Comparison of ENCODE assay signal across 20 cellular contexts in genomic region chr12:19994970-19995369, GRCh38.
A peak's percentile ranks its signal among the peaks of the same experiment; 100 is the strongest.
DNase-seq lines count a peak whose midpoint lies in the region; ATAC-seq and TF ChIP-seq lines count a peak whose summit lies in the region.
"Had no signal": no experiment of that assay in that cellular context is flagged by ENCODE, and none has a peak within 500 bp of the region (broad histone marks: within the 10 kb centered on the region; RNA-seq: fewer than 3 reads in every experiment).

No MANE protein-coding gene starts in this region.

- H3K4me3 Mint-ChIP-seq in brain: no peak overlapping the region
- no peak overlapping the region for H3K4me3 Mint-ChIP-seq in activated naive CD4-positive, alpha-beta T cell treated with anti-CD3 and anti-CD28 coated beads, Interleukin-2, amount 10 ng/mL, durations not matched to agents 7 days and 5 days
- no peak overlapping the region for H3K4me3 Mint-ChIP-seq in naive thymus-derived CD4-positive, alpha-beta T cell
- no peak overlapping the region for H3K4me3 Mint-ChIP-seq in T-helper 2 cell treated with Interferon-gamma antibody and Interleukin-4, amounts not matched to agents 5 μg/mL and 100 μg/mL, for 36 hours
- H3K4me3 Mint-ChIP-seq: CD4-positive, alpha-beta T cell; memory B cell had no signal

- H3K9me3 Mint-ChIP-seq in brain: peaks cover 0 to 9% (median 2%) of the 10 kb centered on the region in 5 experiments
- H3K9me3 Mint-ChIP-seq in activated naive CD4-positive, alpha-beta T cell treated with anti-CD3 and anti-CD28 coated beads, Interleukin-2, amount 10 ng/mL, durations not matched to agents 7 days and 5 days: no peaks in the 10 kb centered on the region
- H3K9me3 Mint-ChIP-seq in naive thymus-derived CD4-positive, alpha-beta T cell: peaks cover 0 to 6% (median 1%) of the 10 kb centered on the region in 11 donors
- peaks cover 3% of the 10 kb centered on the region for H3K9me3 Mint-ChIP-seq in T-helper 2 cell treated with Interferon-gamma antibody and Interleukin-4, amounts not matched to agents 5 μg/mL and 100 μg/mL, for 36 hours

- H3K36me3 Mint-ChIP-seq in brain: no peaks in the 10 kb centered on the region
- no peaks in the 10 kb centered on the region for H3K36me3 Mint-ChIP-seq in activated naive CD4-positive, alpha-beta T cell treated with anti-CD3 and anti-CD28 coated beads, Interleukin-2, amount 10 ng/mL, durations not matched to agents 7 days and 5 days
- peaks cover 0 to 3% (median 0%) of the 10 kb centered on the region in 5 donors for H3K36me3 Mint-ChIP-seq in naive thymus-derived CD4-positive, alpha-beta T cell
- no peaks in the 10 kb centered on the region for H3K36me3 Mint-ChIP-seq in T-helper 2 cell treated with Interferon-gamma antibody and Interleukin-4, amounts not matched to agents 5 μg/mL and 100 μg/mL, for 36 hours (ENCODE audit: low read depth)
- H3K36me3 Mint-ChIP-seq: memory B cell had no signal

- intact Hi-C loops in HCT116 (cut with micrococcal nuclease) (loop anchor here (10.0 kb wide), 1 partner anchor 370 kb away; the partner anchor contains the start of gene PDE3A), right lobe of liver (cut with DNase I) (no loop called here)
- intact Hi-C loops in naive thymus-derived CD4-positive, alpha-beta T cell (cut with micrococcal nuclease): no loop called here

- TF ChIP-seq RAD21 in HCT116 (IDR thresholded peaks at IDR 0.05; ENCODE audit: low read depth): peak; percentile 19; the same call in 1 of the 2 replicates

- no TSS peak for BruUV-seq in HCT116 (replicated peaks; lab: Mats Ljungman, UMichigan)

- DNase-seq in AG04450 (ENCODE audit: low read depth, low spot score): no peak
- no peak for DNase-seq in HCT116 (ENCODE audit: low read depth, low spot score)
- DNase-seq in right lobe of liver: no peak
- no peak for DNase-seq in activated naive CD4-positive, alpha-beta T cell treated with anti-CD3 and anti-CD28 coated beads, Interleukin-2, amount 10 ng/mL, durations not matched to agents 7 days and 5 days
- no peak for DNase-seq in naive thymus-derived CD4-positive, alpha-beta T cell
- no peak for DNase-seq in activated CD4-positive, CD25-positive, alpha-beta regulatory T cell (lab: John Stamatoyannopoulos, UW)
- no peak for DNase-seq in T-helper 2 cell treated with Interferon-gamma antibody and Interleukin-4, amounts not matched to agents 5 μg/mL and 100 μg/mL, for 36 hours (ENCODE audit: low spot score)
- DNase-seq: activated CD4-positive, CD25-positive, alpha-beta regulatory T cell treated with anti-CD3 and anti-CD28 coated beads, Interleukin-2, amount 50 U/mL, for 72 hours; activated naive CD4-positive, alpha-beta T cell; CD4-positive, alpha-beta T cell; effector CD8-positive, alpha-beta T cell; EL; Kasumi-1; NCI-H1930; NCI-H510A treated with DMSO at 0.1 percent for 48 hours; sigmoid colon; stimulated activated CD4-positive, alpha-beta T cell treated with anti-CD3 and anti-CD28 coated beads, Interleukin-4, amount 100 ng/mL, for 24 hours had no signal

- H3K4me1 Mint-ChIP-seq in brain: peaks cover 16% of the 10 kb centered on the region
- H3K4me1 Mint-ChIP-seq in activated naive CD4-positive, alpha-beta T cell treated with anti-CD3 and anti-CD28 coated beads, Interleukin-2, amount 10 ng/mL, durations not matched to agents 7 days and 5 days: no peaks in the 10 kb centered on the region
- H3K4me1 Mint-ChIP-seq in naive thymus-derived CD4-positive, alpha-beta T cell: no peaks in the 10 kb centered on the region
- no peaks in the 10 kb centered on the region for H3K4me1 Mint-ChIP-seq in T-helper 2 cell treated with Interferon-gamma antibody and Interleukin-4, amounts not matched to agents 5 μg/mL and 100 μg/mL, for 36 hours (ENCODE audit: low read depth)
- H3K4me1 Mint-ChIP-seq: memory B cell had no signal

- H3K4me2 ChIP-seq in HCT116 (ENCODE audit: low read length): no peak overlapping the region

- H3K27ac Mint-ChIP-seq in brain: no peak overlapping the region
- H3K27ac Mint-ChIP-seq in activated naive CD4-positive, alpha-beta T cell treated with anti-CD3 and anti-CD28 coated beads, Interleukin-2, amount 10 ng/mL, durations not matched to agents 7 days and 5 days: no peak overlapping the region
- no peak overlapping the region for H3K27ac Mint-ChIP-seq in naive thymus-derived CD4-positive, alpha-beta T cell
- H3K27ac Mint-ChIP-seq in T-helper 2 cell treated with Interferon-gamma antibody and Interleukin-4, amounts not matched to agents 5 μg/mL and 100 μg/mL, for 36 hours: no peak overlapping the region
- H3K27ac Mint-ChIP-seq: CD4-positive, alpha-beta T cell; memory B cell had no signal

- H2AFZ ChIP-seq in HCT116 (ENCODE audit: low read depth, low read length, poor library complexity, severe bottlenecking): no peak overlapping the region

- ATAC-seq in HCT116 (no peak), right lobe of liver (no peak)
- ATAC-seq in naive thymus-derived CD4-positive, alpha-beta T cell: no peak

- H3K4me3 ChIP-seq in AG04450 (ENCODE audit: low read depth, low read length): no peak overlapping the region
- no peak overlapping the region for H3K4me3 ChIP-seq in HCT116 (replicated peaks in 1 of 2; ENCODE audit: low read depth in 1 of 2, low read length in 2 of 2)
- H3K4me3 ChIP-seq in right lobe of liver: no peak overlapping the region
- H3K4me3 ChIP-seq in naive thymus-derived CD4-positive, alpha-beta T cell (ENCODE audit: low read length): no peak overlapping the region
- H3K4me3 ChIP-seq: sigmoid colon had no signal

- TF ChIP-seq POLR2A in HCT116 (IDR thresholded peaks at IDR 0.05; ENCODE audit: borderline replicate concordance, extremely low read depth, insufficient read depth, insufficient read length) (no peak), right lobe of liver (IDR thresholded peaks at IDR 0.05) (no peak)

- H3K9me3 ChIP-seq in AG04450 (ENCODE audit: control insufficient read depth, insufficient read depth, low read length) (no peaks in the 10 kb centered on the region), HCT116 (ENCODE audit: control insufficient read depth in 1 of 2, insufficient read depth in 1 of 2, low read depth in 1 of 2, low read length in 2 of 2) (no peaks in the 10 kb centered on the region), right lobe of liver (no peaks in the 10 kb centered on the region)
- H3K9me3 ChIP-seq in naive thymus-derived CD4-positive, alpha-beta T cell (ENCODE audit: control insufficient read depth in 2 of 3, low read length in 3 of 3): no peaks in the 10 kb centered on the region
- H3K9me3 ChIP-seq: sigmoid colon had no signal

- H3K36me3 ChIP-seq in HCT116 (ENCODE audit: control insufficient read depth in 1 of 2, insufficient read depth in 2 of 2, low read length in 2 of 2) (no peaks in the 10 kb centered on the region), right lobe of liver (no peaks in the 10 kb centered on the region)
- H3K36me3 ChIP-seq in naive thymus-derived CD4-positive, alpha-beta T cell (ENCODE audit: control insufficient read depth in 2 of 3, insufficient read depth in 3 of 3, low read length in 3 of 3): no peaks in the 10 kb centered on the region
- H3K36me3 ChIP-seq: sigmoid colon had no signal

- CTCF ChIA-PET in AG04450 (lab: Charles Lee) (no interaction called here), HCT116 (lab: Charles Lee) (no interaction called here)
- CTCF ChIA-PET in activated naive CD4-positive, alpha-beta T cell treated with anti-CD3 and anti-CD28 coated beads, Interleukin-2, amount 10 ng/mL, durations not matched to agents 7 days and 5 days (lab: Charles Lee): no interaction called here
- CTCF ChIA-PET in naive thymus-derived CD4-positive, alpha-beta T cell (lab: Charles Lee): interaction anchor here (0.6 kb wide), 1 partner anchor 161 kb away, joined by 4 read pairs; no protein-coding TSS in a partner anchor

- no peak overlapping the region for H3K9ac ChIP-seq in HCT116 (ENCODE audit: low read length)

- RAD21 ChIA-PET in HCT116 (lab: Charles Lee; ENCODE audit: low non-redundant PET in 1 of 2, low total read pairs in 2 of 2, uncharacterized antibody in 2 of 2, unreplicated experiment in 2 of 2): no interaction called here

- no peaks in the 10 kb centered on the region for H3K9me2 ChIP-seq in HCT116 (ENCODE audit: insufficient read depth)

- H3K27me3 Mint-ChIP-seq in brain: peaks cover 6% of the 10 kb centered on the region
- no peaks in the 10 kb centered on the region for H3K27me3 Mint-ChIP-seq in activated naive CD4-positive, alpha-beta T cell treated with anti-CD3 and anti-CD28 coated beads, Interleukin-2, amount 10 ng/mL, durations not matched to agents 7 days and 5 days
- no peaks in the 10 kb centered on the region for H3K27me3 Mint-ChIP-seq in naive thymus-derived CD4-positive, alpha-beta T cell
- no peaks in the 10 kb centered on the region for H3K27me3 Mint-ChIP-seq in T-helper 2 cell treated with Interferon-gamma antibody and Interleukin-4, amounts not matched to agents 5 μg/mL and 100 μg/mL, for 36 hours (ENCODE audit: low read depth)
- H3K27me3 Mint-ChIP-seq: CD4-positive, alpha-beta T cell; memory B cell had no signal

- no peaks in the 10 kb centered on the region for H3K27me3 ChIP-seq in AG04450 (ENCODE audit: control insufficient read depth, insufficient read depth, low read length)
- H3K27me3 ChIP-seq in HCT116 (ENCODE audit: insufficient read depth, low read length): no peaks in the 10 kb centered on the region
- no peaks in the 10 kb centered on the region for H3K27me3 ChIP-seq in right lobe of liver
- no peaks in the 10 kb centered on the region for H3K27me3 ChIP-seq in naive thymus-derived CD4-positive, alpha-beta T cell (ENCODE audit: control insufficient read depth in 2 of 2, insufficient read depth in 2 of 2, low read length in 2 of 2)
- H3K27me3 ChIP-seq: sigmoid colon had no signal

- H3K27ac ChIP-seq in AG04450 (ENCODE audit: low read depth, low read length) (no peak overlapping the region), HCT116 (ENCODE audit: low read depth, low read length) (no peak overlapping the region), right lobe of liver (no peak overlapping the region)
- no peak overlapping the region for H3K27ac ChIP-seq in naive thymus-derived CD4-positive, alpha-beta T cell (ENCODE audit: low read depth, low read length)
- H3K27ac ChIP-seq: HL-60, sigmoid colon had no signal

- no peaks in the 10 kb centered on the region for H3K4me1 ChIP-seq in HCT116 (ENCODE audit: control insufficient read depth in 1 of 2, insufficient read depth in 2 of 2, low read length in 2 of 2)
- peaks cover 0 to 35% (median 7%) of the 10 kb centered on the region in 4 donors for H3K4me1 ChIP-seq in right lobe of liver
- no peaks in the 10 kb centered on the region for H3K4me1 ChIP-seq in naive thymus-derived CD4-positive, alpha-beta T cell (ENCODE audit: control insufficient read depth in 2 of 2, insufficient read depth in 2 of 2, low read length in 2 of 2)

- POLR2A ChIA-PET in AG04450 (lab: Yijun Ruan, JAX): no interaction called here
- POLR2A ChIA-PET in HCT116 (lab: Charles Lee): no interaction called here
- POLR2A ChIA-PET in naive thymus-derived CD4-positive, alpha-beta T cell (lab: Charles Lee): no interaction called here

- TF ChIP-seq CTCF in AG04450 (IDR thresholded peaks at IDR 0.05; ENCODE audit: low read depth, low read length) (0 out of 2 replicates have a peak, but pooled peaks have one; percentile 20), HCT116 (IDR thresholded peaks at IDR 0.05 in 2 of 3, conservative IDR thresholded peaks at IDR 0.05 in 1 of 3; ENCODE audit: borderline replicate concordance in 1 of 3, insufficient read depth in 1 of 3, low read depth in 2 of 3, low read length in 2 of 3) (peak in 2 of 3 experiments; percentile 10 to 35; a peak in 3 of 6 replicates), brain (conservative IDR thresholded peaks at IDR 0.05) (peak; percentile 46 to 48), right lobe of liver (IDR thresholded peaks at IDR 0.05) (peak; percentile 21 to 35 (median 32))

- no peaks in the 10 kb centered on the region for H4K20me1 ChIP-seq in HCT116 (ENCODE audit: insufficient read depth)

- no peaks in the 10 kb centered on the region for H3K79me2 ChIP-seq in HCT116 (ENCODE audit: insufficient read depth, low read length)
